Comparison of ENCODE assay signal across 8 cellular contexts in genomic region chr9:120477534-120478001, GRCh38.
DNase-seq lines count a peak whose midpoint lies in the region; ATAC-seq and TF ChIP-seq lines count a peak whose summit lies in the region.

No MANE protein-coding gene starts in this region.

- H3K4me1 ChIP-seq in esophagus muscularis mucosa (peaks cover 16 to 38% (median 31%) of the 10 kb centered on the region in 4 donors), transverse colon (peaks cover 0 to 13% (median 9%) of the 10 kb centered on the region in 4 donors)

- H3K4me3 ChIP-seq in esophagus muscularis mucosa (no peak overlapping the region), transverse colon (no peak overlapping the region)

- no peaks in the 10 kb centered on the region for H3K9me3 Mint-ChIP-seq in activated B cell treated with CpG ODN at 0.5 μM for 24 hours

- no peak for TF ChIP-seq POLR2A in esophagus muscularis mucosa (IDR thresholded peaks at IDR 0.05; ENCODE audit: low read depth)
- TF ChIP-seq POLR2A in transverse colon (IDR thresholded peaks at IDR 0.05): no peak

- POLR2A ChIA-PET in activated B cell treated with CpG ODN at 0.5 μM for 24 hours (lab: Charles Lee): interaction anchor here (0.5 to 0.6 kb wide), 2 partner anchors 17 to 105 kb away, joined by 4 read pairs; no protein-coding TSS in a partner anchor

- H3K36me3 Mint-ChIP-seq in activated B cell treated with CpG ODN at 0.5 μM for 24 hours (ENCODE audit: low read depth): peaks cover 81% of the 10 kb centered on the region

- no peak for TF ChIP-seq CTCF in activated B cell treated with CpG ODN at 0.5 μM for 24 hours (IDR thresholded peaks at IDR 0.05)
- peak; percentile 87 to 96 (median 91) for TF ChIP-seq CTCF in esophagus muscularis mucosa (IDR thresholded peaks at IDR 0.05)
- TF ChIP-seq CTCF in transverse colon (IDR thresholded peaks at IDR 0.05): peak; percentile 79 to 89 (median 82)

- WGBS in esophagus muscularis mucosa: 10% methylated on average over 3 of the region's 3 CpGs
- 28% methylated on average over 3 of the region's 3 CpGs; no CpG with 5 or more reads in 1 of the 2 donors for WGBS in transverse colon (ENCODE audit: low coverage in 1 of 2), 2 donors

- H3K27me3 ChIP-seq in esophagus muscularis mucosa (no peaks in the 10 kb centered on the region), transverse colon (no peaks in the 10 kb centered on the region)

- no peaks in the 10 kb centered on the region for H3K4me1 Mint-ChIP-seq in activated B cell treated with CpG ODN at 0.5 μM for 24 hours

- no peaks in the 10 kb centered on the region for H3K27me3 Mint-ChIP-seq in activated B cell treated with CpG ODN at 0.5 μM for 24 hours

- no peak overlapping the region for H3K27ac Mint-ChIP-seq in activated B cell treated with CpG ODN at 0.5 μM for 24 hours

- H3K4me3 Mint-ChIP-seq in activated B cell treated with CpG ODN at 0.5 μM for 24 hours: no peak overlapping the region

- TF ChIP-seq EP300 in esophagus muscularis mucosa (IDR thresholded peaks at IDR 0.05): no peak
- TF ChIP-seq EP300 in transverse colon (IDR thresholded peaks at IDR 0.05; ENCODE audit: low read depth): no peak

- in situ Hi-C loops in transverse colon (cut with MboI; ENCODE audit: low pct_ligation_motif_present in 1 of 4, low pct_unique_long_range_greater_than_20kb in 1 of 4, low sequenced_read_pairs in 3 of 4): loop anchor here in 1 of 4 donors (25.0 kb wide), 1 partner anchor 915 kb away; no protein-coding TSS in a partner anchor

- H3K9me3 ChIP-seq in esophagus muscularis mucosa (no peaks in the 10 kb centered on the region), transverse colon (no peaks in the 10 kb centered on the region)

- CTCF ChIA-PET in activated B cell treated with CpG ODN at 0.5 μM for 24 hours (lab: Charles Lee): no interaction called here

- peak overlapping the region in 3 of 4 donors; percentile 11 to 64 (median 51) for H3K27ac ChIP-seq in esophagus muscularis mucosa (replicated peaks in 1 of 4)
- H3K27ac ChIP-seq in transverse colon: peak overlapping the region in 2 of 4 donors; percentile 1 to 53

- H3K36me3 ChIP-seq in esophagus muscularis mucosa (peaks cover 4 to 46% (median 20%) of the 10 kb centered on the region in 4 donors), transverse colon (peaks cover 0 to 12% (median 3%) of the 10 kb centered on the region in 4 donors)

- intact Hi-C loops in activated B cell treated with CpG ODN at 0.5 μM for 24 hours (cut with micrococcal nuclease): no loop called here
- intact Hi-C loops in esophagus muscularis mucosa (cut with DNase I): no loop called here
- intact Hi-C loops in transverse colon (cut with DNase I; ENCODE audit: low total_unique reads): no loop called here

- peak; percentile 57 for DNase-seq in Daoy (ENCODE audit: low read depth)
- DNase-seq in NCI-H1417 treated with DMSO at 0.1 percent for 48 hours (lab: John Stamatoyannopoulos, UW): peak; percentile 41
- no peak for DNase-seq in activated B cell treated with CpG ODN at 0.5 μM for 24 hours
- DNase-seq in esophagus muscularis mucosa (ENCODE audit: extremely low spot score): no peak
- peak; percentile 33 for DNase-seq in middle frontal gyrus (ENCODE audit: extremely low spot score, low spot score)
- DNase-seq in transverse colon: peak; percentile 53

- ATAC-seq in GM21723 (IDR thresholded peaks at IDR 0.05; ENCODE audit: unreplicated experiment): peak; percentile 58
- ATAC-seq in activated B cell treated with CpG ODN at 0.5 μM for 24 hours (ENCODE audit: low read depth): peak; percentile 31
- no peak for ATAC-seq in HG02610 (IDR thresholded peaks at IDR 0.05; ENCODE audit: unreplicated experiment)

Comparison
In these comparisons a context has a peak if more than half of its experiments do, and no peak if none do; other contexts are left out.
1. DNase-seq: peak in Daoy (single experiment), NCI-H1417 treated with DMSO at 0.1 percent for 48 hours (single experiment), middle frontal gyrus (single experiment) and transverse colon (single experiment); none in activated B cell treated with CpG ODN at 0.5 μM for 24 hours (single experiment) and esophagus muscularis mucosa (single experiment).